ENCODE assay signal across 9 cellular contexts in the genomic region with DNA sequence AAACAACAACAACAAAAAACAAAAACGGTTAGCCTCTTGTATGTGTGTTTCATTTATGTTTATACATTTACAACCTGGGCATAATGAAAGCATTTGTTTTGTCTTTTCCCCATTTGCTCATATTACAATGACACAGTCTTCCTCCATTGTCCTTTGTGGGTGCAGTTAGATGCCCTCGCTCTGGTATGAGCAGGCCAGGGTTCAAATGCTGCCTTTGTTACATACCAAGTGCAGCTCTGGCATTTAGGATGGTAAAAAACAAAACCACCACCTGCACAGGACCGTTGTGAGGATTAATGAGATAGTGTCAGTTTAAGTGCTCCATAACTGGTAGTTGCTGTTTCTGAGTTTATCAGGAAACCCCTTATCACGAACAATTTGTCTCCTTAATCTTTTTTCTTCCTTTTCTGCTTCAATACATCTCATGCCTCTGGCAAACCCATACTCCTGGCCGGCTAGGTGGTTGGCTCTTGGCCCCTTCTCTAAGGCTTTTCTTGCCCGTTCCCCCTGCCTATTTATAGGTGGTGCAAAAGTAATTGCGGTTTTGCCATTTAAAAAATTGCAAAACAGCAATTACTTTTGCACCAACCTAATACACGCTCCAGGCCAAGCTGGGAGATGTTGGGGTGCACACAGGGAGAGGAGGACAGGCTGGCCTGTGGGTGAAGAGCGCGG. TPM values are rescaled to one million over a fixed set of nuclear protein-coding genes. Genes with fewer than 3 reads are reported as not detected.
DNase-seq lines count a peak whose midpoint lies in the region; ATAC-seq and TF ChIP-seq lines count a peak whose summit lies in the region.
"Had no signal": no experiment of that assay in that cellular context is flagged by ENCODE, and none has a peak within 500 bp of the region (broad histone marks: within the 10 kb centered on the region; RNA-seq: fewer than 3 reads in every experiment).

No MANE protein-coding gene starts in this region.

- DNase-seq in DMS 273 (lab: John Stamatoyannopoulos, UW; ENCODE audit: unreplicated experiment) (peak; percentile 43), DMS 273 treated with DMSO at 0.1 percent for 48 hours (lab: John Stamatoyannopoulos, UW) (no peak), iPS DF 6.9 (ENCODE audit: low read depth, low spot score) (no peak), smooth muscle cell (lab: John Stamatoyannopoulos, UW; ENCODE audit: unreplicated experiment) (no peak), DMS79 treated with DMSO at 0.1 percent for 48 hours (lab: John Stamatoyannopoulos, UW) (no peak), NCI-H2107 treated with DMSO at 0.1 percent for 48 hours (lab: John Stamatoyannopoulos, UW; ENCODE audit: unreplicated experiment) (no peak)
- DNase-seq in activated CD8-positive, alpha-beta T cell treated with anti-CD3 and anti-CD28 coated beads, Interleukin-2, amount 10 ng/mL, durations not matched to agents 7 days and 5 days, result no peak

- no peak overlapping the region for H3K27ac Mint-ChIP-seq in activated CD8-positive, alpha-beta T cell treated with anti-CD3 and anti-CD28 coated beads, Interleukin-2, amount 10 ng/mL, durations not matched to agents 7 days and 5 days

- H3K36me3 Mint-ChIP-seq in activated CD8-positive, alpha-beta T cell treated with anti-CD3 and anti-CD28 coated beads, Interleukin-2, amount 10 ng/mL, durations not matched to agents 7 days and 5 days (ENCODE audit: low read depth), result peaks cover 4% of the 10 kb centered on the region

- H3K4me1 ChIP-seq in iPS DF 6.9 (ENCODE audit: control insufficient read depth, insufficient read depth, low read length), result no peaks in the 10 kb centered on the region
- peaks cover 4% of the 10 kb centered on the region for H3K4me1 ChIP-seq in smooth muscle cell (ENCODE audit: low read depth)

- H3K27me3 ChIP-seq in iPS DF 6.9 (ENCODE audit: control insufficient read depth, insufficient read depth, low read length) (no peaks in the 10 kb centered on the region), smooth muscle cell (ENCODE audit: low read depth) (no peaks in the 10 kb centered on the region)

- no peaks in the 10 kb centered on the region for H3K9me3 ChIP-seq in iPS DF 6.9 (ENCODE audit: control insufficient read depth, insufficient read depth, low read length)
- no peaks in the 10 kb centered on the region for H3K9me3 ChIP-seq in smooth muscle cell (replicated peaks; ENCODE audit: low read depth)

- H3K9me3 Mint-ChIP-seq in activated CD8-positive, alpha-beta T cell treated with anti-CD3 and anti-CD28 coated beads, Interleukin-2, amount 10 ng/mL, durations not matched to agents 7 days and 5 days (ENCODE audit: insufficient read depth), result no peaks in the 10 kb centered on the region

- no CpG with 5 or more reads among the region's 10 CpGs for WGBS in iPS DF 6.9 (ENCODE audit: insufficient coverage, insufficient read length)
- WGBS in smooth muscle cell (ENCODE audit: low lambda C conversion rate), result 71% methylated on average over 10 of the region's 10 CpGs

- H3K9ac ChIP-seq in smooth muscle cell (ENCODE audit: low read depth), result no peak overlapping the region

- peaks cover 18% of the 10 kb centered on the region for H3F3A ChIP-seq in smooth muscle cell (ENCODE audit: low read depth)

- peak overlapping the region; percentile 76 for H3K4me3 Mint-ChIP-seq in activated CD8-positive, alpha-beta T cell treated with anti-CD3 and anti-CD28 coated beads, Interleukin-2, amount 10 ng/mL, durations not matched to agents 7 days and 5 days

- H3K4me3 ChIP-seq in iPS DF 6.9 (ENCODE audit: low read length), result peak overlapping the region; percentile 29; the same call in 1 of the 2 replicates
- H3K4me3 ChIP-seq in smooth muscle cell, result peak overlapping the region; percentile 67

- H3K36me3 ChIP-seq in iPS DF 6.9 (ENCODE audit: control insufficient read depth, insufficient read depth, low read length) (no peaks in the 10 kb centered on the region), smooth muscle cell (ENCODE audit: low read depth) (no peaks in the 10 kb centered on the region)

- no peak for ATAC-seq in activated CD8-positive, alpha-beta T cell treated with anti-CD3 and anti-CD28 coated beads, Interleukin-2, amount 10 ng/mL, durations not matched to agents 7 days and 5 days
- ATAC-seq in HG03196 (IDR thresholded peaks at IDR 0.05; ENCODE audit: unreplicated experiment), result no peak

- H3K79me2 ChIP-seq in smooth muscle cell (ENCODE audit: low read depth), result no peaks in the 10 kb centered on the region

- H2AFZ ChIP-seq in smooth muscle cell (ENCODE audit: low read depth), result no peak overlapping the region

- H3K27ac ChIP-seq in iPS DF 6.9 (ENCODE audit: low read length) (no peak overlapping the region), smooth muscle cell (ENCODE audit: low read depth) (no peak overlapping the region)
- H3K27ac ChIP-seq: 22Rv1 had no signal

- peaks cover 12% of the 10 kb centered on the region for H4K20me1 ChIP-seq in smooth muscle cell (ENCODE audit: low read depth)

- CTCF ChIA-PET in activated CD8-positive, alpha-beta T cell treated with anti-CD3 and anti-CD28 coated beads, Interleukin-2, amount 10 ng/mL, durations not matched to agents 7 days and 5 days (lab: Charles Lee), result interaction anchor here (1.5 kb wide), 1 partner anchor 74 kb away, joined by 4 read pairs; no protein-coding TSS in a partner anchor

- peaks cover 20% of the 10 kb centered on the region for H3K4me1 Mint-ChIP-seq in activated CD8-positive, alpha-beta T cell treated with anti-CD3 and anti-CD28 coated beads, Interleukin-2, amount 10 ng/mL, durations not matched to agents 7 days and 5 days (ENCODE audit: low read depth)

- POLR2A ChIA-PET in activated CD8-positive, alpha-beta T cell treated with anti-CD3 and anti-CD28 coated beads, Interleukin-2, amount 10 ng/mL, durations not matched to agents 7 days and 5 days (lab: Charles Lee), result interaction anchor here (1.0 to 3.1 kb wide), 2 partner anchors 20 to 38 kb away, joined by 3 to 22 read pairs; a partner anchor contains a TSS

- H3K4me2 ChIP-seq in smooth muscle cell, result peak overlapping the region; percentile 96

- H3K27me3 Mint-ChIP-seq in activated CD8-positive, alpha-beta T cell treated with anti-CD3 and anti-CD28 coated beads, Interleukin-2, amount 10 ng/mL, durations not matched to agents 7 days and 5 days (ENCODE audit: low read depth), result no peaks in the 10 kb centered on the region

- TF ChIP-seq CTCF in smooth muscle cell (IDR thresholded peaks at IDR 0.05; ENCODE audit: borderline replicate concordance, insufficient read depth, poor library complexity, severe bottlenecking), result no peak

RNA-seq across cellular contexts. Expression of a gene that starts 18.6 kb away (rescaled TPM):
- 1 to 10 TPM; 1.2 to 1.4 TPM for total RNA-seq in activated CD8-positive, alpha-beta T cell treated with anti-CD3 and anti-CD28 coated beads, Interleukin-2, amount 10 ng/mL, durations not matched to agents 7 days and 5 days
- total RNA-seq in smooth muscle cell, result 3.3 and 4.7 TPM in 2 replicates
- 3.6 and 5.4 TPM in 2 replicates for polyA plus RNA-seq in smooth muscle cell

RNA-seq across cellular contexts. Expression of a gene that starts 21.0 kb away (rescaled TPM):
- 100 to 1,000 TPM; 101 to 108 TPM for total RNA-seq in activated CD8-positive, alpha-beta T cell treated with anti-CD3 and anti-CD28 coated beads, Interleukin-2, amount 10 ng/mL, durations not matched to agents 7 days and 5 days
- 55.5 and 67.2 TPM in 2 replicates for total RNA-seq in smooth muscle cell
- 21.6 and 33.4 TPM in 2 replicates for polyA plus RNA-seq in smooth muscle cell

RNA-seq across cellular contexts. Expression of a gene that starts 27.5 kb away (rescaled TPM):
- 1 to 10 TPM; 5.1 to 5.4 TPM for total RNA-seq in activated CD8-positive, alpha-beta T cell treated with anti-CD3 and anti-CD28 coated beads, Interleukin-2, amount 10 ng/mL, durations not matched to agents 7 days and 5 days
- total RNA-seq in smooth muscle cell, result 10.0 and 12.8 TPM in 2 replicates
- polyA plus RNA-seq in smooth muscle cell, result 5.9 and 8.1 TPM in 2 replicates

RNA-seq across cellular contexts. Expression of a gene that starts 37.3 kb away (rescaled TPM):
- 10 to 100 TPM; 34.8 to 36.3 TPM for total RNA-seq in activated CD8-positive, alpha-beta T cell treated with anti-CD3 and anti-CD28 coated beads, Interleukin-2, amount 10 ng/mL, durations not matched to agents 7 days and 5 days
- 8.0 and 11.5 TPM in 2 replicates for total RNA-seq in smooth muscle cell
- polyA plus RNA-seq in smooth muscle cell, result 6.2 and 10.0 TPM in 2 replicates
